ENCODE assay signal across 22 cellular contexts in genomic region chr4:81096566-81096965, GRCh38.
"Had no signal": no experiment of that assay in that cellular context is flagged by ENCODE, and none has a peak within 500 bp of the region (broad histone marks: within the 10 kb centered on the region; RNA-seq: fewer than 3 reads in every experiment).

No MANE protein-coding gene starts in this region.

- DNase-seq: dermis blood vessel endothelial cell; effector memory CD4-positive, alpha-beta T cell; gastrocnemius medialis; head of caudate nucleus; kidney; natural killer cell; occipital lobe; ovary; posterior cingulate gyrus; psoas muscle; right cardiac atrium; sigmoid colon; stimulated activated CD4-positive, alpha-beta T cell treated with anti-CD3 and anti-CD28 coated beads, Interleukin-2, amount 100 ng/mL, for 24 hours; stimulated activated CD4-positive, alpha-beta T cell treated with anti-CD3 and anti-CD28 coated beads, Interleukin-4, amount 100 ng/mL, for 4 hours; transverse colon had no signal

- ATAC-seq: gastrocnemius medialis; left lobe of liver; natural killer cell; psoas muscle; right cardiac atrium; stimulated activated memory B cell treated with anti-CD40 and anti-IgM and Interleukin-4, amounts not matched to agents 10 μg/mL and 1 μg/mL and 100 μg/mL, for 72 hours had no signal

- H3K4me3 ChIP-seq: coronary artery, esophagus muscularis mucosa, gastrocnemius medialis, lung, ovary, psoas muscle, sigmoid colon, suprapubic skin, transverse colon, vagina had no signal
